Comparison of ENCODE assay signal across 21 cellular contexts in the genomic region with DNA sequence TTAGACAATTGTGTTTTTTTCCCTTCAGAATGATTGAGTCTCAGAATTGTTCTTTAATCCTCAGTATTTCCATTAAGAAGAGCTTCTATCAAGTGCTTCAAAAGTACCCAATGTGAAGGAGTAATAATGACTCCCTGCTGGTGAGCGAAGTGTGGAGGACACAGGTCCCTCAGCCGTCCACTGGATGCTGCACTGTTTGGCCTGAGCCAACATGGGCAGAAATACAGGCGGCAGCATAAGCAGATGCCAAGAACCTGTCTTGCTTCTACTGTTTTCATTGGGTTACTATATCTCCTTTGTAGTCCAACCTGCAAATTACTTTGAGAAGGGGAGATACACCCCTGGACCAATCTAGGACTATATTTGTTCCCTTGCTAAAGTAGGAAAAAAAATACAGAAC. TPM values are rescaled to one million over a fixed set of nuclear protein-coding genes. Genes with fewer than 3 reads are reported as not detected.
DNase-seq lines count a peak whose midpoint lies in the region; ATAC-seq and TF ChIP-seq lines count a peak whose summit lies in the region.
"Had no signal": no experiment of that assay in that cellular context is flagged by ENCODE, and none has a peak within 500 bp of the region (broad histone marks: within the 10 kb centered on the region; RNA-seq: fewer than 3 reads in every experiment).

No MANE protein-coding gene starts in this region.

- H3K9me3 ChIP-seq in CD8-positive, alpha-beta memory T cell (ENCODE audit: low read length) = no peaks in the 10 kb centered on the region
- no peaks in the 10 kb centered on the region for H3K9me3 ChIP-seq in endodermal cell (ENCODE audit: control insufficient read depth, low read length)
- H3K9me3 ChIP-seq: BE2C, thoracic aorta had no signal

- H3K27me3 Mint-ChIP-seq in activated CD8-positive, alpha-beta memory T cell treated with anti-CD3 and anti-CD28 coated beads, Interleukin-2, amount 10 ng/mL, durations not matched to agents 7 days and 5 days = no peaks in the 10 kb centered on the region
- H3K27me3 Mint-ChIP-seq in CD8-positive, alpha-beta memory T cell = peaks cover 0 to 2% of the 10 kb centered on the region in 2 donors
- H3K27me3 Mint-ChIP-seq in central memory CD8-positive, alpha-beta T cell = no peaks in the 10 kb centered on the region
- no peaks in the 10 kb centered on the region for H3K27me3 Mint-ChIP-seq in stimulated activated memory B cell treated with anti-CD40 and anti-IgM and Interleukin-4, amounts not matched to agents 10 μg/mL and 1 μg/mL and 100 μg/mL, for 72 hours
- H3K27me3 Mint-ChIP-seq in endodermal cell (ENCODE audit: insufficient read depth) = no peaks in the 10 kb centered on the region
- H3K27me3 Mint-ChIP-seq: stimulated activated naive CD8-positive, alpha-beta T cell treated with anti-CD3 and anti-CD28 coated beads, Interleukin-15, amount 100 ng/mL, for 72 hours had no signal

- 94% methylated on average over 2 to 3 of the region's 3 CpGs for WGBS in endodermal cell (ENCODE audit: insufficient coverage in 1 of 2, insufficient read length in 1 of 2), 2 experiments

- CTCF ChIA-PET in activated CD8-positive, alpha-beta memory T cell treated with anti-CD3 and anti-CD28 coated beads, Interleukin-2, amount 10 ng/mL, durations not matched to agents 7 days and 5 days (lab: Charles Lee) = interaction anchor here (1.4 to 2.5 kb wide), 4 partner anchors 10 to 208 kb away, joined by 3 to 10 read pairs (median 5); no protein-coding TSS in a partner anchor
- CTCF ChIA-PET in CD8-positive, alpha-beta memory T cell (lab: Charles Lee) = interaction anchor here (0.9 to 2.0 kb wide), 4 partner anchors 158 to 208 kb away, joined by 3 to 6 read pairs (median 3); no protein-coding TSS in a partner anchor

- no peak for DNase-seq in activated CD8-positive, alpha-beta memory T cell treated with anti-CD3 and anti-CD28 coated beads, Interleukin-2, amount 10 ng/mL, durations not matched to agents 7 days and 5 days
- DNase-seq in activated CD8-positive, alpha-beta memory T cell treated with anti-CD3 and anti-CD28 coated beads, Interleukin-2, amount 50 U/mL, for 48 hours = no peak
- no peak for DNase-seq in CD8-positive, alpha-beta memory T cell
- DNase-seq in central memory CD8-positive, alpha-beta T cell (ENCODE audit: low spot score in 2 of 2) = no peak
- DNase-seq in endodermal cell (no peak), CD1c-positive myeloid dendritic cell (ENCODE audit: extremely low spot score) (no peak)
- DNase-seq: BE2C, glutamatergic neuron, IMR-90, mesenchymal stem cell, NCI-H146, SHP77, WERI-Rb-1 had no signal

- H3K27me3 ChIP-seq in CD8-positive, alpha-beta memory T cell (ENCODE audit: insufficient read depth, low read length, poor library complexity, severe bottlenecking) = no peaks in the 10 kb centered on the region
- no peaks in the 10 kb centered on the region for H3K27me3 ChIP-seq in endodermal cell (ENCODE audit: control insufficient read depth, insufficient read depth, low read length, poor library complexity, severe bottlenecking)
- H3K27me3 ChIP-seq: BE2C, cardiac muscle cell had no signal

- POLR2A ChIA-PET in CD8-positive, alpha-beta memory T cell (lab: Charles Lee) = no interaction called here

- no peak overlapping the region for H3K4me3 ChIP-seq in CD8-positive, alpha-beta memory T cell (ENCODE audit: low read length)
- H3K4me3 ChIP-seq in endodermal cell (ENCODE audit: low read length) = no peak overlapping the region
- H3K4me3 ChIP-seq: cardiac muscle cell, GM23338, skin epidermis, thoracic aorta had no signal

- peaks cover 19% of the 10 kb centered on the region for H3K9me3 Mint-ChIP-seq in activated CD8-positive, alpha-beta memory T cell treated with anti-CD3 and anti-CD28 coated beads, Interleukin-2, amount 10 ng/mL, durations not matched to agents 7 days and 5 days (ENCODE audit: low read depth)
- H3K9me3 Mint-ChIP-seq in CD8-positive, alpha-beta memory T cell = no peaks in the 10 kb centered on the region
- no peaks in the 10 kb centered on the region for H3K9me3 Mint-ChIP-seq in central memory CD8-positive, alpha-beta T cell
- H3K9me3 Mint-ChIP-seq in stimulated activated memory B cell treated with anti-CD40 and anti-IgM and Interleukin-4, amounts not matched to agents 10 μg/mL and 1 μg/mL and 100 μg/mL, for 72 hours = peaks cover 3% of the 10 kb centered on the region
- no peaks in the 10 kb centered on the region for H3K9me3 Mint-ChIP-seq in endodermal cell
- H3K9me3 Mint-ChIP-seq: GM23338 had no signal

- H3K9ac ChIP-seq in endodermal cell (ENCODE audit: extremely low read depth, low read length, poor library complexity, severe bottlenecking) = no peak overlapping the region

- H3K4me3 Mint-ChIP-seq in activated CD8-positive, alpha-beta memory T cell treated with anti-CD3 and anti-CD28 coated beads, Interleukin-2, amount 10 ng/mL, durations not matched to agents 7 days and 5 days = no peak overlapping the region
- H3K4me3 Mint-ChIP-seq in CD8-positive, alpha-beta memory T cell = peak overlapping the region in 6 of 7 donors; percentile 5 to 86 (median 74)
- H3K4me3 Mint-ChIP-seq in central memory CD8-positive, alpha-beta T cell = peak overlapping the region; percentile 75
- no peak overlapping the region for H3K4me3 Mint-ChIP-seq in stimulated activated memory B cell treated with anti-CD40 and anti-IgM and Interleukin-4, amounts not matched to agents 10 μg/mL and 1 μg/mL and 100 μg/mL, for 72 hours
- no peak overlapping the region for H3K4me3 Mint-ChIP-seq in endodermal cell
- H3K4me3 Mint-ChIP-seq: GM23338 had no signal

- H3K4me1 ChIP-seq in CD8-positive, alpha-beta memory T cell (ENCODE audit: insufficient read depth, low read length) = peaks cover 28% of the 10 kb centered on the region
- H3K4me1 ChIP-seq in endodermal cell (ENCODE audit: control insufficient read depth, insufficient read depth, low read length) = peaks cover 7% of the 10 kb centered on the region

- ATAC-seq in activated CD8-positive, alpha-beta memory T cell treated with anti-CD3 and anti-CD28 coated beads, Interleukin-2, amount 10 ng/mL, durations not matched to agents 7 days and 5 days = no peak
- ATAC-seq in central memory CD8-positive, alpha-beta T cell (replicated peaks; ENCODE audit: extremely low read depth, poor library complexity, severe bottlenecking) = no peak
- no peak for ATAC-seq in stimulated activated memory B cell treated with anti-CD40 and anti-IgM and Interleukin-4, amounts not matched to agents 10 μg/mL and 1 μg/mL and 100 μg/mL, for 72 hours
- ATAC-seq: GM23338, left lobe of liver, Panc1 had no signal

- H3K4me1 Mint-ChIP-seq in activated CD8-positive, alpha-beta memory T cell treated with anti-CD3 and anti-CD28 coated beads, Interleukin-2, amount 10 ng/mL, durations not matched to agents 7 days and 5 days = peaks cover 39% of the 10 kb centered on the region
- H3K4me1 Mint-ChIP-seq in CD8-positive, alpha-beta memory T cell = peaks cover 40 to 55% (median 53%) of the 10 kb centered on the region in 3 donors
- H3K4me1 Mint-ChIP-seq in central memory CD8-positive, alpha-beta T cell = peaks cover 48% of the 10 kb centered on the region
- peaks cover 45% of the 10 kb centered on the region for H3K4me1 Mint-ChIP-seq in stimulated activated memory B cell treated with anti-CD40 and anti-IgM and Interleukin-4, amounts not matched to agents 10 μg/mL and 1 μg/mL and 100 μg/mL, for 72 hours
- peaks cover 21% of the 10 kb centered on the region for H3K4me1 Mint-ChIP-seq in endodermal cell

- no peak overlapping the region for H3K27ac ChIP-seq in CD8-positive, alpha-beta memory T cell (ENCODE audit: low read depth, low read length)
- H3K27ac ChIP-seq in endodermal cell (ENCODE audit: low read depth, low read length) = no peak overlapping the region
- H3K27ac ChIP-seq: cardiac muscle cell, thoracic aorta, WERI-Rb-1 had no signal

- peaks cover 77% of the 10 kb centered on the region for H3K36me3 Mint-ChIP-seq in activated CD8-positive, alpha-beta memory T cell treated with anti-CD3 and anti-CD28 coated beads, Interleukin-2, amount 10 ng/mL, durations not matched to agents 7 days and 5 days
- peaks cover 21 to 24% (median 23%) of the 10 kb centered on the region in 3 donors for H3K36me3 Mint-ChIP-seq in CD8-positive, alpha-beta memory T cell
- peaks cover 2% of the 10 kb centered on the region for H3K36me3 Mint-ChIP-seq in central memory CD8-positive, alpha-beta T cell (ENCODE audit: insufficient read depth)
- peaks cover 53% of the 10 kb centered on the region for H3K36me3 Mint-ChIP-seq in stimulated activated memory B cell treated with anti-CD40 and anti-IgM and Interleukin-4, amounts not matched to agents 10 μg/mL and 1 μg/mL and 100 μg/mL, for 72 hours
- H3K36me3 Mint-ChIP-seq in endodermal cell (ENCODE audit: low read depth) = no peaks in the 10 kb centered on the region

- H3K27ac Mint-ChIP-seq in activated CD8-positive, alpha-beta memory T cell treated with anti-CD3 and anti-CD28 coated beads, Interleukin-2, amount 10 ng/mL, durations not matched to agents 7 days and 5 days = peak overlapping the region; percentile 97
- peak overlapping the region in 7 of 8 donors; percentile 32 to 97 (median 86) for H3K27ac Mint-ChIP-seq in CD8-positive, alpha-beta memory T cell
- H3K27ac Mint-ChIP-seq in central memory CD8-positive, alpha-beta T cell (ENCODE audit: low read depth) = peak overlapping the region; percentile 96
- peak overlapping the region; percentile 68 for H3K27ac Mint-ChIP-seq in stimulated activated memory B cell treated with anti-CD40 and anti-IgM and Interleukin-4, amounts not matched to agents 10 μg/mL and 1 μg/mL and 100 μg/mL, for 72 hours
- no peak overlapping the region for H3K27ac Mint-ChIP-seq in endodermal cell

- no peaks in the 10 kb centered on the region for H3K36me3 ChIP-seq in CD8-positive, alpha-beta memory T cell (ENCODE audit: insufficient read depth, low read length)
- no peaks in the 10 kb centered on the region for H3K36me3 ChIP-seq in endodermal cell (ENCODE audit: control insufficient read depth, insufficient read depth, low read length)
- H3K36me3 ChIP-seq: BE2C, thoracic aorta, WERI-Rb-1 had no signal

- TF ChIP-seq CTCF in endodermal cell (conservative IDR thresholded peaks at IDR 0.05) = no peak

RNA-seq across cellular contexts. Expression of gene DPH5, which starts 55.3 kb away (rescaled TPM):
- total RNA-seq in activated CD8-positive, alpha-beta memory T cell treated with anti-CD3 and anti-CD28 coated beads, Interleukin-2, amount 10 ng/mL, durations not matched to agents 7 days and 5 days = 10 to 100 TPM; 28.2 to 36.4 TPM
- 10 to 100 TPM; 58.5 to 68.6 TPM for total RNA-seq in CD8-positive, alpha-beta memory T cell
- 38.6 TPM for polyA plus RNA-seq in CD8-positive, alpha-beta memory T cell
- total RNA-seq in endodermal cell = 10 to 100 TPM; 38.7 to 40.4 TPM
- polyA plus RNA-seq in endodermal cell (2013, experiment 1 of 2) = 56.0 TPM
- polyA plus RNA-seq in endodermal cell (2013, experiment 2 of 2) = 47.3 TPM

Comparison
In these comparisons a context has a peak if more than half of its experiments do, and no peak if none do; other contexts are left out.
1. H3K4me3 Mint-ChIP-seq: peak in CD8-positive, alpha-beta memory T cell (6 of 7) and central memory CD8-positive, alpha-beta T cell (single experiment); none in activated CD8-positive, alpha-beta memory T cell treated with anti-CD3 and anti-CD28 coated beads, Interleukin-2, amount 10 ng/mL, durations not matched to agents 7 days and 5 days (single experiment), stimulated activated memory B cell treated with anti-CD40 and anti-IgM and Interleukin-4, amounts not matched to agents 10 μg/mL and 1 μg/mL and 100 μg/mL, for 72 hours (single experiment) and endodermal cell (single experiment).